ENCODE assay signal across 8 cellular contexts in the genomic region with DNA sequence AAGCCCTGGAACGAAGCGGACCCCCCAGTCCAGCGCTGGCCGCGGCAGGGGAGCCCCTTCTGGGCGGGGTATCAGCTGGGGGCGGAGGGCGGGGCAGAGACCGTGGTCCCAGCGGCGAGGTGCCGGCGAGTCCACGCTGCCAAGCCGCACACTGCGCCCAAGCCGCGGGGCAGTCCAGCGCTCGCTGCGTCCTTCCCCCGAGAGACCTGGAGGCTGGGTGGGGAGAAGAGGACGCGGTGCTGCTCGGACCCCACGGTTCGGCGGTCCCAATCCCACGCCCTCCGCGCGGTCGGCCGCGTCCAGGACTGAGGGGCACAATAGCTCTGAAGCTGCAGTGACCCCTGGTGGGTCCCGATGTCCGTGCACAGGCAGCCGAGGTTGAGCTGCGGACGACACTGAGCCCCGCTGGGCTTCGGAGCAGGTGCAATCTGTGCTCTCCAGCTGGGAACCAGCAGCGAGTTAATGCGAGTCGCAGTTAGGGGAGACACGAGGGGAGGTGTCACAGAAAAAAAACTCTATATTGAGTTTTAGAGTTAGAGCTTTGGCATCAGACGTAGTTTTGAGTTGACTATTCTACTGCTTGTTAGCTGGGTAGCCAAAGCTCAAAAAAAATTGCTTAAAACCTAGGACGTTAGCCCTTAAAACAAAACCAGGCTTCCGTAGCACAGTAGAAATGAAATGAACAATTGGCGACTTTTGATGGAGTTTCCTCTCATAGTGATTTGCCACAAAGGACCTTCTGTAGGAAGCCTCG. TPM values are rescaled to one million over a fixed set of nuclear protein-coding genes. Genes with fewer than 3 reads are reported as not detected.
DNase-seq lines count a peak whose midpoint lies in the region; ATAC-seq and TF ChIP-seq lines count a peak whose summit lies in the region.

No MANE protein-coding gene starts in this region.

- H3K27ac ChIP-seq in A673 (ENCODE audit: low read depth, low read length, poor library complexity, severe bottlenecking) (no peak overlapping the region), lung (ENCODE audit: low read depth in 1 of 2, low read length in 1 of 2) (peak overlapping the region; percentile 82 to 94)

- H3K9me3 ChIP-seq in A673 (ENCODE audit: low read depth, low read length, poor library complexity, severe bottlenecking) = no peaks in the 10 kb centered on the region
- H3K9me3 ChIP-seq in lung (ENCODE audit: control insufficient read depth in 2 of 2, insufficient read depth in 1 of 2, low read length in 1 of 2) = no peaks in the 10 kb centered on the region

- no peaks in the 10 kb centered on the region for H3K9me3 Mint-ChIP-seq in endothelial cell (ENCODE audit: unreplicated experiment)
- no peaks in the 10 kb centered on the region for H3K9me3 Mint-ChIP-seq in stimulated activated naive CD8-positive, alpha-beta T cell treated with anti-CD3 and anti-CD28 coated beads, Interleukin-15, amount 100 ng/mL, for 72 hours

- no TSS peak for BruUV-seq in A673 (replicated peaks; lab: Mats Ljungman, UMichigan)

- peak; percentile 52 for DNase-seq in A673 (ENCODE audit: low spot score)
- DNase-seq in NCI-H1092 treated with DMSO at 0.1 percent for 48 hours (lab: John Stamatoyannopoulos, UW) = peak; percentile 81
- DNase-seq in T1000 (lab: John Stamatoyannopoulos, UW) = peak; percentile 61
- DNase-seq in endothelial cell (ENCODE audit: low spot score) = peak; percentile 90
- DNase-seq in lung (ENCODE audit: low spot score) = peak; percentile 83
- DNase-seq in stimulated activated naive CD8-positive, alpha-beta T cell treated with anti-CD3 and anti-CD28 coated beads, Interleukin-15, amount 100 ng/mL, for 72 hours = peak; percentile 55 to 56

- intact Hi-C loops in A673 (cut with micrococcal nuclease; ENCODE audit: unreplicated experiment) = loop anchor here (1.0 to 2.0 kb wide), 2 partner anchors 210 to 245 kb away; no protein-coding TSS in a partner anchor

- H3K27me3 Mint-ChIP-seq in endothelial cell (ENCODE audit: unreplicated experiment) = peaks cover 6% of the 10 kb centered on the region
- peaks cover 57% of the 10 kb centered on the region for H3K27me3 Mint-ChIP-seq in stimulated activated naive CD8-positive, alpha-beta T cell treated with anti-CD3 and anti-CD28 coated beads, Interleukin-15, amount 100 ng/mL, for 72 hours

- H3K4me3 Mint-ChIP-seq in endothelial cell (ENCODE audit: unreplicated experiment) = peak overlapping the region; percentile 90
- peak overlapping the region; percentile 54 to 83 for H3K4me3 Mint-ChIP-seq in stimulated activated naive CD8-positive, alpha-beta T cell treated with anti-CD3 and anti-CD28 coated beads, Interleukin-15, amount 100 ng/mL, for 72 hours

- no peaks in the 10 kb centered on the region for H3K36me3 Mint-ChIP-seq in endothelial cell (ENCODE audit: low read depth, unreplicated experiment)

- H3K27ac Mint-ChIP-seq in endothelial cell (ENCODE audit: unreplicated experiment) = peak overlapping the region; percentile 52
- no peak overlapping the region for H3K27ac Mint-ChIP-seq in stimulated activated naive CD8-positive, alpha-beta T cell treated with anti-CD3 and anti-CD28 coated beads, Interleukin-15, amount 100 ng/mL, for 72 hours

- CTCF ChIA-PET in A673 (lab: Charles Lee) = interaction anchor here (0.5 to 1.2 kb wide), 4 partner anchors 72 to 216 kb away, joined by 3 to 6 read pairs (median 3); no protein-coding TSS in a partner anchor

- H3K36me3 ChIP-seq in A673 (ENCODE audit: insufficient read depth, low read length, poor library complexity, severe bottlenecking) = no peaks in the 10 kb centered on the region
- H3K36me3 ChIP-seq in lung (ENCODE audit: control insufficient read depth in 2 of 2, insufficient read depth in 2 of 2, low read length in 2 of 2) = no peaks in the 10 kb centered on the region

- ATAC-seq in HG02678 (IDR thresholded peaks at IDR 0.05; ENCODE audit: unreplicated experiment) = peak; percentile 87
- peak; percentile 88 for ATAC-seq in lung (ENCODE audit: insufficient read depth, low FRiP score)
- ATAC-seq in stimulated activated naive CD8-positive, alpha-beta T cell treated with anti-CD3 and anti-CD28 coated beads, Interleukin-15, amount 100 ng/mL, for 72 hours = peak; percentile 80

- peaks cover 16% of the 10 kb centered on the region for H3K4me1 Mint-ChIP-seq in endothelial cell (ENCODE audit: unreplicated experiment)
- peaks cover 16% of the 10 kb centered on the region for H3K4me1 Mint-ChIP-seq in stimulated activated naive CD8-positive, alpha-beta T cell treated with anti-CD3 and anti-CD28 coated beads, Interleukin-15, amount 100 ng/mL, for 72 hours

- POLR2A ChIA-PET in A673 (lab: Charles Lee; ENCODE audit: low non-redundant PET) = no interaction called here

- H3K4me3 ChIP-seq in A673 (ENCODE audit: low read depth, low read length, poor library complexity, severe bottlenecking) (peak overlapping the region; percentile 39), lung (peak overlapping the region; percentile 81)

- H3K27me3 ChIP-seq in A673 (replicated peaks; ENCODE audit: insufficient read depth, low read depth, low read length, poor library complexity) (peaks cover 64% of the 10 kb centered on the region), lung (ENCODE audit: control insufficient read depth, insufficient read depth) (no peaks in the 10 kb centered on the region)

- H3K4me1 ChIP-seq in A673 (ENCODE audit: insufficient read depth, low read length, poor library complexity, severe bottlenecking) (peaks cover 10% of the 10 kb centered on the region), lung (ENCODE audit: control insufficient read depth in 2 of 2, insufficient read depth in 2 of 2, low read length in 2 of 2) (no peaks in the 10 kb centered on the region)

- 4% methylated on average over 50 to 51 of the region's 51 CpGs for WGBS in lung, 2 donors

- TF ChIP-seq CTCF in A673 (conservative IDR thresholded peaks at IDR 0.05; ENCODE audit: low read depth, low read length) (peak; percentile 73), GM12874 (IDR thresholded peaks at IDR 0.05; ENCODE audit: insufficient read depth, low read depth, low read length) (peak; percentile 88), endothelial cell (IDR thresholded peaks at IDR 0.05; ENCODE audit: unreplicated experiment) (peak; percentile 86), lung (IDR thresholded peaks at IDR 0.05; ENCODE audit: control extremely low read depth, extremely low read depth) (peak; percentile 79)

RNA-seq across cellular contexts. Expression of gene EPB41L4A, which starts 1.2 kb away (rescaled TPM):
- total RNA-seq in A673 (2021) = not detected in 2 replicates
- 50.6 TPM for total RNA-seq in endothelial cell (ENCODE audit: unreplicated experiment)
- 10 to 100 TPM; 23.0 to 44.5 TPM for total RNA-seq in lung
- 1 to 10 TPM; 4.6 to 6.7 TPM for polyA plus RNA-seq in lung

Comparison
In these comparisons a context has a peak if more than half of its experiments do, and no peak if none do; other contexts are left out.
1. RNA of gene EPB41L4A, which starts 1.2 kb away (total RNA-seq): 50.6 TPM in endothelial cell (single experiment) and 23.0 to 44.5 TPM in lung; not detected in A673; every median in the first group is over 10 times any median in the second.
2. Peak in every context shown above with its lines, with median percentiles within 50 percentile points of each other: DNase-seq, CTCF ChIP-seq and ATAC-seq.